In the genomic region with DNA sequence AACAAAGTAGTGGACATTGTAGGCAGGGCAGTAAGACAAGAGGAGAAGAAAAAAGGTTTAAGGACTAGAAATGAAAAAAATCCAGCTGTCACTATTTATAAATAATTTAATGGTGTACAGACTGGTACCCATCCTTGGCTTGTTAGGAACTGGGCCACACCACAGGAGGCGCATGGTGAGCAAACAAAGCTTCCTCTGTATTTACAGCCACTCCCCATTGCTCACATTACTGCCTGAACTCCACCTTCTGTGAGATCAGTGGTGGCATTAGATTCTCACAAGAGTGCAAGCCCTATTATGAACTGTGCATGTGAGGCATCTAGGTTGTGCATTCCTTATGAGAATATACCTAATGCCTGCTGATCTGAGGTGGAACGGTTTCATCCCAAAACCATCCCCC, we compare ENCODE assay signal across 17 cellular contexts.
"Had no signal": no experiment of that assay in that cellular context is flagged by ENCODE, and none has a peak within 500 bp of the region (broad histone marks: within the 10 kb centered on the region; RNA-seq: fewer than 3 reads in every experiment).

No MANE protein-coding gene starts in this region.

- H3K9me3 ChIP-seq: colonic mucosa, neutrophil, sigmoid colon, stomach, thoracic aorta, transverse colon had no signal

- H3K4me3 Mint-ChIP-seq: naive thymus-derived CD8-positive, alpha-beta T cell had no signal

- H3K4me1 ChIP-seq: colonic mucosa, sigmoid colon, stomach, transverse colon had no signal

- H3K27me3 ChIP-seq: colonic mucosa, hepatocyte, neutrophil, sigmoid colon, stomach, transverse colon had no signal

- H3K4me3 ChIP-seq: colonic mucosa, hepatocyte, sigmoid colon, skin epidermis, stomach, thoracic aorta, transverse colon had no signal

- H3K36me3 Mint-ChIP-seq: naive thymus-derived CD8-positive, alpha-beta T cell had no signal

- DNase-seq: colonic mucosa; dermis blood vessel endothelial cell; foreskin melanocyte; head of caudate nucleus; kidney; naive thymus-derived CD8-positive, alpha-beta T cell; sigmoid colon; stimulated activated CD4-positive, alpha-beta T cell treated with anti-CD3 and anti-CD28 coated beads, Interleukin-2, amount 100 ng/mL, for 24 hours; stimulated activated CD4-positive, alpha-beta T cell treated with anti-CD3 and anti-CD28 coated beads, Interleukin-4, amount 100 ng/mL, for 4 hours; stimulated activated naive CD4-positive, alpha-beta T cell; stomach; substantia nigra; transverse colon had no signal

- H3K27ac ChIP-seq: colonic mucosa, hepatocyte, neutrophil, sigmoid colon, skin epidermis, stomach, thoracic aorta, transverse colon had no signal

- H3K36me3 ChIP-seq: colonic mucosa, neutrophil, sigmoid colon, stomach, thoracic aorta, transverse colon had no signal

- ATAC-seq: naive thymus-derived CD8-positive, alpha-beta T cell had no signal
